In genomic region chr19:42116308-42117075, GRCh38 we compare ENCODE assay signal across 1 cellular context.
TF ChIP-seq lines count a peak whose summit lies in the region.

No MANE protein-coding gene starts in this region.

TF ChIP-seq in GM23338, 12 proteins besides CTCF, POLR2A, EP300 and RAD21 (continued from another document):
- no peak for TF ChIP-seq ZNF462 (CRISPR knock-in tag; IDR thresholded peaks at IDR 0.05)
- no peak for TF ChIP-seq EZH2 (IDR thresholded peaks at IDR 0.05; ENCODE audit: low read depth, unreplicated experiment)
- no peak for TF ChIP-seq POLR2AphosphoS5 (IDR thresholded peaks at IDR 0.05; ENCODE audit: low read depth)
- TF ChIP-seq EZH2phosphoT487 (IDR thresholded peaks at IDR 0.05; ENCODE audit: unreplicated experiment), result no peak
- no peak for TF ChIP-seq JUNB (IDR thresholded peaks at IDR 0.05; ENCODE audit: unreplicated experiment)
- no peak for TF ChIP-seq NANOG (IDR thresholded peaks at IDR 0.05; ENCODE audit: borderline replicate concordance)
- TF ChIP-seq ETS1 (IDR thresholded peaks at IDR 0.05), result no peak
- TF ChIP-seq REST (IDR thresholded peaks at IDR 0.05; ENCODE audit: unreplicated experiment), result no peak
